ENCODE assay signal across 10 cellular contexts in the genomic region with DNA sequence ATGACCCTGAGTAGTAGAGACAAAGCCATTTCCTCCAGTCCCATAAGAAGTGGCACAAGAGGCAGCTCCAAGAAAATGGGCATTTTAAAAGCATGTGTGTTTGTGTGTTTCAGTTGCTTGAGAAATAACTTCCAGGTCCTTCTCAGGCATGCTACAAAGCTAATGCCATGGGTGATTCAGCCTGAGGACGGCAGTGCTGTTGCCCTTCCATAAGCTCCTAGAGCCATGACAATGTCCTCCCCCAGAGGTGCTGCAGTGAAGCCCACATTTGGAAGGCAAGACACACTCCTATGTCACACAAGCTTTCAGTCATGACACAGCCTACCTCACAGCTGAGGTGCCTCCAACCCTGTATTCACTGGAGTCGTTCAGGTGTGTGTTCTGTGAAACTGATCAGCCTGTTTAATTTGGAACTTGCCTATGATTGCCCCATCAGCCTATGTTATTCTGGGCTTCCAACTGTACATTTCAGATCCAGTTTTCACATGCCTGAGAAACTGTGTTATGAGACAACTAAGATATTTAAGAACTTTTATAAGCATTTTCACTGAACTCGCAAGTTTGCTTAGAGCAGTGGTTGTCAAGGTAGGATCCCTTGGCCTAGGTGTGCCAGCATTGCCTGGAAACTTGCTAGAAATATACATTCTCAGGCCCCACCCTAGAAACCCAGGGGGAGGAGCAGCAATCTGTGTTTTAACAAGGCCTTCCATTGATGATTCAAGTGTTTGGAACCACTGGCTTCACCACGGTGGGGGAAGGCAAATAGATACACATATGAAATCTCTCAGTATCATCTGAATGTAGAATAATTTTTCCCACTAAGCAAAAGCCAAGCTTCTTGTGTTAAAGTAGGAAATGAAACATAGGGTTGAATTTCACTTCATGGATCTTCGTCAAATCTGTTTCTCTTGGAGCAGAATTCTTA.
A peak's percentile ranks its signal among the peaks of the same experiment; 100 is the strongest.
DNase-seq lines count a peak whose midpoint lies in the region; ATAC-seq and TF ChIP-seq lines count a peak whose summit lies in the region.
"Had no signal": no experiment of that assay in that cellular context is flagged by ENCODE, and none has a peak within 500 bp of the region (broad histone marks: within the 10 kb centered on the region; RNA-seq: fewer than 3 reads in every experiment).

No MANE protein-coding gene starts in this region.

- H3K4me1 ChIP-seq in DOHH2 (ENCODE audit: control insufficient read depth, low read length) (peaks cover 83% of the 10 kb centered on the region), OCI-LY1 (ENCODE audit: insufficient read depth, low read length, severe bottlenecking) (peaks cover 46% of the 10 kb centered on the region), skeletal muscle satellite cell (ENCODE audit: control insufficient read depth, insufficient read depth, low read length) (peaks cover 19% of the 10 kb centered on the region)

- H3K79me2 ChIP-seq in DOHH2 (ENCODE audit: control insufficient read depth, low read length) (no peaks in the 10 kb centered on the region), OCI-LY1 (ENCODE audit: insufficient read depth, low read length) (no peaks in the 10 kb centered on the region)

- no peak overlapping the region for H3K4me3 ChIP-seq in DOHH2 (ENCODE audit: low read length)
- no peak overlapping the region for H3K4me3 ChIP-seq in OCI-LY1 (ENCODE audit: low read depth, low read length, poor library complexity, severe bottlenecking)
- no peak overlapping the region for H3K4me3 ChIP-seq in skeletal muscle satellite cell (ENCODE audit: low read length)

- H3F3A ChIP-seq in DOHH2 (ENCODE audit: control insufficient read depth, insufficient read depth), result peaks cover 3% of the 10 kb centered on the region; the same call in 1 of the 2 replicates
- no peaks in the 10 kb centered on the region for H3F3A ChIP-seq in OCI-LY1 (ENCODE audit: insufficient read depth, low read length)

- TF ChIP-seq CTCF in DOHH2 (IDR thresholded peaks at IDR 0.05; ENCODE audit: low read depth, low read length, poor library complexity, severe bottlenecking) (no peak), OCI-LY1 (IDR thresholded peaks at IDR 0.05; ENCODE audit: low read length) (no peak), GM20000 (IDR thresholded peaks at IDR 0.05; ENCODE audit: extremely low read depth, missing control alignments) (no peak)

- ATAC-seq in HG03460 (IDR thresholded peaks at IDR 0.05; ENCODE audit: unreplicated experiment) (no peak), GM19452 (IDR thresholded peaks at IDR 0.05; ENCODE audit: unreplicated experiment) (no peak)

- H3K36me3 ChIP-seq in DOHH2 (ENCODE audit: control insufficient read depth, low read length) (peaks cover 10% of the 10 kb centered on the region), OCI-LY1 (ENCODE audit: insufficient read depth, low read length) (no peaks in the 10 kb centered on the region; the same call in 1 of the 2 replicates), skeletal muscle satellite cell (ENCODE audit: insufficient read depth, low read length) (no peaks in the 10 kb centered on the region)

- H3K9ac ChIP-seq in OCI-LY1 (ENCODE audit: low read length) (no peak overlapping the region; the same call in 1 of the 2 replicates), skeletal muscle satellite cell (ENCODE audit: low read depth, low read length) (peak overlapping the region; percentile 20)

- peaks cover 11% of the 10 kb centered on the region; the same call in 1 of the 2 replicates for H3K9me3 ChIP-seq in DOHH2 (ENCODE audit: control insufficient read depth, insufficient read depth, low read length)
- peaks cover 7% of the 10 kb centered on the region for H3K9me3 ChIP-seq in OCI-LY1 (ENCODE audit: low read length)
- no peaks in the 10 kb centered on the region for H3K9me3 ChIP-seq in skeletal muscle satellite cell (replicated peaks; ENCODE audit: low read length)

- H3K27ac ChIP-seq in DOHH2 (ENCODE audit: low read depth, low read length), result peak overlapping the region; percentile 29; the same call in 1 of the 2 replicates
- H3K27ac ChIP-seq in OCI-LY1 (ENCODE audit: low read depth, low read length, poor library complexity, severe bottlenecking), result peak overlapping the region; percentile 51

- DNase-seq in fibroblast of gingiva (ENCODE audit: low read depth), result peak; percentile 17
- DNase-seq in stimulated activated CD4-positive, alpha-beta T cell treated with anti-CD3 and anti-CD28 coated beads, Interleukin-4, amount 100 ng/mL, for 4 hours, result no peak
- no peak for DNase-seq in GM20000 (ENCODE audit: low spot score)
- DNase-seq: NCI-H1436, T-helper 1 cell had no signal

- H3K9me2 ChIP-seq in DOHH2 (replicated peaks; ENCODE audit: control insufficient read depth, low read length), result no peaks in the 10 kb centered on the region
- no peaks in the 10 kb centered on the region for H3K9me2 ChIP-seq in OCI-LY1 (ENCODE audit: low read depth, low read length)

- H3K4me2 ChIP-seq in DOHH2 (ENCODE audit: low read length), result peak overlapping the region; percentile 45
- H3K4me2 ChIP-seq in OCI-LY1 (ENCODE audit: low read length), result no peak overlapping the region
- H3K4me2 ChIP-seq in skeletal muscle satellite cell (ENCODE audit: low read length), result peak overlapping the region; percentile 15

- H3K27me3 ChIP-seq in DOHH2 (ENCODE audit: control insufficient read depth, low read length), result no peaks in the 10 kb centered on the region
- no peaks in the 10 kb centered on the region for H3K27me3 ChIP-seq in OCI-LY1 (ENCODE audit: insufficient read depth, low read length)
- H3K27me3 ChIP-seq in skeletal muscle satellite cell (ENCODE audit: control insufficient read depth, insufficient read depth, low read length), result no peaks in the 10 kb centered on the region

- H2AFZ ChIP-seq in OCI-LY1 (ENCODE audit: low read length), result no peak overlapping the region

- no peaks in the 10 kb centered on the region for H4K20me1 ChIP-seq in DOHH2 (ENCODE audit: control insufficient read depth, insufficient read depth, low read depth, low read length)
- H4K20me1 ChIP-seq in OCI-LY1 (ENCODE audit: insufficient read depth, low read length), result no peaks in the 10 kb centered on the region
